ENCODE assay signal across 11 cellular contexts in genomic region chr19:18373407-18373891, GRCh38. TPM values are rescaled to one million over a fixed set of nuclear protein-coding genes. Genes with fewer than 3 reads are reported as not detected.
DNase-seq lines count a peak whose midpoint lies in the region; ATAC-seq and TF ChIP-seq lines count a peak whose summit lies in the region.
"Had no signal": no experiment of that assay in that cellular context is flagged by ENCODE, and none has a peak within 500 bp of the region (broad histone marks: within the 10 kb centered on the region; RNA-seq: fewer than 3 reads in every experiment).

No MANE protein-coding gene starts in this region.

- H4K91ac ChIP-seq in neuronal stem cell (ENCODE audit: low read depth, low read length, poor library complexity), result no peak overlapping the region

- no peaks in the 10 kb centered on the region for H4K20me1 ChIP-seq in OCI-LY7 (ENCODE audit: insufficient read depth, low read length)

- BruUV-seq in OCI-LY7 (replicated peaks; lab: Mats Ljungman, UMichigan), result no TSS peak

- H3K23ac ChIP-seq in neuronal stem cell (ENCODE audit: low read depth, low read length, poor library complexity), result no peak overlapping the region

- H3K18ac ChIP-seq in neuronal stem cell (ENCODE audit: low read length), result peak overlapping the region; percentile 6

- H3K27me3 ChIP-seq in ACC112 (ENCODE audit: insufficient read depth, low read length) (no peaks in the 10 kb centered on the region), neuronal stem cell (ENCODE audit: control insufficient read depth in 3 of 3, insufficient read depth in 3 of 3, low read depth in 1 of 3, low read length in 3 of 3) (no peaks in the 10 kb centered on the region)

- no peak for ATAC-seq in HG03439 (IDR thresholded peaks at IDR 0.05; ENCODE audit: unreplicated experiment)
- ATAC-seq in HG03432 (IDR thresholded peaks at IDR 0.05; ENCODE audit: unreplicated experiment), result no peak

- H4K8ac ChIP-seq in neuronal stem cell (ENCODE audit: low read depth, low read length), result no peak overlapping the region

- H3K9me3 ChIP-seq in OCI-LY7 (ENCODE audit: low read length) (no peaks in the 10 kb centered on the region), neuronal stem cell (replicated peaks in 1 of 2; ENCODE audit: control insufficient read depth in 2 of 2, insufficient read depth in 1 of 2, low read depth in 1 of 2, low read length in 2 of 2) (no peaks in the 10 kb centered on the region)

- no peaks in the 10 kb centered on the region for H3K36me3 ChIP-seq in ACC112 (ENCODE audit: insufficient read depth, low read length)
- H3K36me3 ChIP-seq in OCI-LY7 (ENCODE audit: insufficient read depth, low read length), result no peaks in the 10 kb centered on the region
- no peaks in the 10 kb centered on the region for H3K36me3 ChIP-seq in neuronal stem cell (replicated peaks in 1 of 2; ENCODE audit: control insufficient read depth in 2 of 2, insufficient read depth in 2 of 2, low read length in 2 of 2)

- TF ChIP-seq CTCF in OCI-LY7 (conservative IDR thresholded peaks at IDR 0.05; ENCODE audit: low read length) (no peak), coronary artery (IDR thresholded peaks at IDR 0.05) (no peak)

- no peak overlapping the region for H2BK120ac ChIP-seq in neuronal stem cell (ENCODE audit: low read depth, low read length)

- POLR2A ChIA-PET in OCI-LY7 (lab: Charles Lee), result no interaction called here

- WGBS in neuronal stem cell (ENCODE audit: extremely low coverage in 2 of 2, insufficient read length in 2 of 2, insufficient replicate concordance in 1 of 2), 2 donors, result no CpG with 5 or more reads among the region's 4 CpGs

- H3K14ac ChIP-seq in neuronal stem cell (ENCODE audit: low read length), result no peak overlapping the region

- H3K79me1 ChIP-seq in neuronal stem cell (ENCODE audit: low read depth, low read length), result no peaks in the 10 kb centered on the region

- H3K9me2 ChIP-seq in OCI-LY7 (ENCODE audit: insufficient read depth, low read length), result no peaks in the 10 kb centered on the region

- CTCF ChIA-PET in OCI-LY7 (lab: Charles Lee; ENCODE audit: unreplicated experiment), result no interaction called here

- no peak overlapping the region for H2AFZ ChIP-seq in ACC112 (ENCODE audit: low read length, unreplicated experiment)
- H2AFZ ChIP-seq in OCI-LY7 (ENCODE audit: low read length), result peak overlapping the region; percentile 92; the same call in 1 of the 2 replicates
- no peak overlapping the region for H2AFZ ChIP-seq in neuronal stem cell (ENCODE audit: low read length)

- H3K4me1 ChIP-seq in ACC112 (ENCODE audit: control insufficient read depth, insufficient read depth, low read length, unreplicated experiment), result peaks cover 22% of the 10 kb centered on the region
- peaks cover 15% of the 10 kb centered on the region for H3K4me1 ChIP-seq in OCI-LY7 (ENCODE audit: insufficient read depth, low read length, poor library complexity, severe bottlenecking)
- peaks cover 21 to 31% of the 10 kb centered on the region in 2 donors for H3K4me1 ChIP-seq in neuronal stem cell (ENCODE audit: control insufficient read depth in 2 of 2, insufficient read depth in 1 of 2, low read depth in 1 of 2, low read length in 2 of 2)

- DNase-seq in OCI-LY7 (ENCODE audit: low spot score) (no peak), coronary artery (ENCODE audit: low spot score) (no peak), neuronal stem cell (ENCODE audit: low spot score) (no peak), NCI-H2029 (lab: John Stamatoyannopoulos, UW) (no peak), GOT3 (lab: John Stamatoyannopoulos, UW) (no peak)
- DNase-seq: activated CD4-positive, CD25-positive, alpha-beta regulatory T cell treated with anti-CD3 and anti-CD28 coated beads, Interleukin-2, amount 50 U/mL, for 72 hours; effector memory CD4-positive, alpha-beta T cell; midbrain had no signal

- H2BK12ac ChIP-seq in neuronal stem cell (ENCODE audit: low read length), result no peak overlapping the region

- no peak overlapping the region for H2BK15ac ChIP-seq in neuronal stem cell (ENCODE audit: low read length)

- H3K4ac ChIP-seq in neuronal stem cell (ENCODE audit: low read length), result no peak overlapping the region

- intact Hi-C loops in OCI-LY7 (cut with micrococcal nuclease; ENCODE audit: unreplicated experiment), result no loop called here

- H3K4me3 ChIP-seq in ACC112 (ENCODE audit: low read depth, low read length), result no peak overlapping the region
- H3K4me3 ChIP-seq in OCI-LY7 (ENCODE audit: low read depth, low read length, poor library complexity, severe bottlenecking), result no peak overlapping the region
- no peak overlapping the region for H3K4me3 ChIP-seq in coronary artery
- H3K4me3 ChIP-seq in neuronal stem cell (ENCODE audit: low read length in 2 of 2), result no peak overlapping the region

- H2BK5ac ChIP-seq in neuronal stem cell (ENCODE audit: low read length), result peak overlapping the region; percentile 27

- H3K4me2 ChIP-seq in OCI-LY7 (ENCODE audit: low read length) (no peak overlapping the region), neuronal stem cell (ENCODE audit: insufficient read depth, low read length, poor library complexity, severe bottlenecking) (no peak overlapping the region)

- no peak overlapping the region for H2AK5ac ChIP-seq in neuronal stem cell (ENCODE audit: low read depth, low read length)

- H3K79me2 ChIP-seq in ACC112 (ENCODE audit: control insufficient read depth, insufficient read depth, low read length, unreplicated experiment) (no peaks in the 10 kb centered on the region), OCI-LY7 (ENCODE audit: insufficient read depth, low read depth, low read length) (no peaks in the 10 kb centered on the region)

- H3K9ac ChIP-seq in neuronal stem cell (ENCODE audit: low read depth, low read length, poor library complexity), result no peak overlapping the region

- H3K27ac ChIP-seq in ACC112 (ENCODE audit: low read depth, low read length) (peak overlapping the region; percentile 87), OCI-LY7 (ENCODE audit: low read depth, low read length, poor library complexity, severe bottlenecking) (no peak overlapping the region), coronary artery (peak overlapping the region; percentile 61 to 73), neuronal stem cell (replicated peaks; ENCODE audit: low read length) (peak overlapping the region; percentile 33)

RNA-seq across cellular contexts. Expression of gene GDF15, which starts 12.5 kb away (rescaled TPM):
- 0.80 TPM in 1 of 2 replicates, not detected in the other for total RNA-seq in OCI-LY7 (2014; rRNA removed; shearing (Covaris generic))
- total RNA-seq in OCI-LY7 (2022), result not detected in 2 replicates
- 5.3 TPM for polyA plus RNA-seq in neuronal stem cell (2013, experiment 1 of 2)
- 5.1 TPM for polyA plus RNA-seq in neuronal stem cell (2013, experiment 2 of 2)

RNA-seq across cellular contexts. Expression of gene LRRC25, which starts 24.0 kb away (rescaled TPM):
- total RNA-seq in OCI-LY7 (2014; rRNA removed; shearing (Covaris generic)), result 0.49 and 0.98 TPM in 2 replicates
- total RNA-seq in OCI-LY7 (2022), result 3.2 and 4.1 TPM in 2 replicates
- polyA plus RNA-seq in neuronal stem cell (2013, experiment 1 of 2), result 0.18 TPM
- 0.10 TPM for polyA plus RNA-seq in neuronal stem cell (2013, experiment 2 of 2)

RNA-seq across cellular contexts. Expression of gene PGPEP1, which starts 33.1 kb away (rescaled TPM):
- total RNA-seq in OCI-LY7 (2014; rRNA removed; shearing (Covaris generic)), result 15.2 and 18.9 TPM in 2 replicates
- total RNA-seq in OCI-LY7 (2022), result 44.1 and 54.5 TPM in 2 replicates
- 10.5 TPM for polyA plus RNA-seq in neuronal stem cell (2013, experiment 1 of 2)
- 10.8 TPM for polyA plus RNA-seq in neuronal stem cell (2013, experiment 2 of 2)

RNA-seq across cellular contexts. Expression of gene SSBP4, which starts 45.7 kb away (rescaled TPM):
- total RNA-seq in OCI-LY7 (2014; rRNA removed; shearing (Covaris generic)), result 54.8 and 92.9 TPM in 2 replicates
- 97.5 and 117 TPM in 2 replicates for total RNA-seq in OCI-LY7 (2022)
- 66.8 TPM for polyA plus RNA-seq in neuronal stem cell (2013, experiment 1 of 2)
- 64.3 TPM for polyA plus RNA-seq in neuronal stem cell (2013, experiment 2 of 2)

RNA-seq across cellular contexts. Expression of gene LSM4, which starts 50.6 kb away (rescaled TPM):
- 451 and 482 TPM in 2 replicates for total RNA-seq in OCI-LY7 (2014; rRNA removed; shearing (Covaris generic))
- total RNA-seq in OCI-LY7 (2022), result 232 and 252 TPM in 2 replicates
- polyA plus RNA-seq in neuronal stem cell (2013, experiment 1 of 2), result 355 TPM
- polyA plus RNA-seq in neuronal stem cell (2013, experiment 2 of 2), result 349 TPM
